In genomic region chr6:154157082-154157481, GRCh38 we compare ENCODE assay signal across 8 cellular contexts.
A peak's percentile ranks its signal among the peaks of the same experiment; 100 is the strongest.
DNase-seq lines count a peak whose midpoint lies in the region; ATAC-seq and TF ChIP-seq lines count a peak whose summit lies in the region.

No MANE protein-coding gene starts in this region.

- H2AFZ ChIP-seq in OCI-LY3 (ENCODE audit: low read depth, low read length) (no peak overlapping the region), SK-N-SH (ENCODE audit: low read depth) (no peak overlapping the region)

- H3K9ac ChIP-seq in OCI-LY3 (ENCODE audit: low read length) (no peak overlapping the region), muscle layer of colon (ENCODE audit: low read length) (peak overlapping the region; percentile 17), SK-N-SH (no peak overlapping the region)

- no peaks in the 10 kb centered on the region for H4K20me1 ChIP-seq in OCI-LY3 (ENCODE audit: insufficient read depth, low read length)
- H4K20me1 ChIP-seq in SK-N-SH (ENCODE audit: insufficient read depth) = no peaks in the 10 kb centered on the region

- no peak for TF ChIP-seq EP300 in SK-N-SH (IDR thresholded peaks at IDR 0.05; ENCODE audit: borderline replicate concordance in 1 of 2, low read depth in 1 of 2, low read length in 1 of 2)

- TF ChIP-seq CTCF in OCI-LY3 (IDR thresholded peaks at IDR 0.05; ENCODE audit: low read depth, low read length) = no peak
- no peak for TF ChIP-seq CTCF in SK-N-SH (IDR thresholded peaks at IDR 0.05)
- TF ChIP-seq CTCF in foreskin keratinocyte (conservative IDR thresholded peaks at IDR 0.05) = no peak

- POLR2A ChIA-PET in SK-N-SH (lab: Yijun Ruan, JAX) = no interaction called here

- no peak for TF ChIP-seq RAD21 in SK-N-SH (IDR thresholded peaks at IDR 0.05; ENCODE audit: low read length)

- H3K4me3 ChIP-seq in OCI-LY3 (ENCODE audit: low read length) (no peak overlapping the region), muscle layer of colon (ENCODE audit: low read depth in 1 of 2, low read length in 2 of 2) (peak overlapping the region in 1 of 2 donors; percentile 51), SK-N-SH (ENCODE audit: low read depth in 2 of 2, low read length in 1 of 2) (no peak overlapping the region)

- H3K27ac ChIP-seq in OCI-LY3 (ENCODE audit: low read length) = no peak overlapping the region
- H3K27ac ChIP-seq in muscle layer of colon (ENCODE audit: low read depth, low read length) = peak overlapping the region; percentile 19
- H3K27ac ChIP-seq in SK-N-SH (ENCODE audit: low read depth in 2 of 2, low read length in 1 of 2) = no peak overlapping the region
- no peak overlapping the region for H3K27ac ChIP-seq in foreskin keratinocyte

- ATAC-seq in GM18505 (IDR thresholded peaks at IDR 0.05; ENCODE audit: unreplicated experiment) = peak; percentile 44
- peak; percentile 52 for ATAC-seq in GM21528 (IDR thresholded peaks at IDR 0.05; ENCODE audit: low FRiP score, unreplicated experiment)
- no peak for ATAC-seq in foreskin keratinocyte

- peaks cover 8% of the 10 kb centered on the region for H3K4me1 ChIP-seq in OCI-LY3 (ENCODE audit: low read length)
- H3K4me1 ChIP-seq in muscle layer of colon (ENCODE audit: insufficient read depth, low read length) = peaks cover 15% of the 10 kb centered on the region
- H3K4me1 ChIP-seq in SK-N-SH (ENCODE audit: control insufficient read depth in 1 of 2, insufficient read depth in 2 of 2, low read depth in 1 of 2, low read length in 1 of 2) = no peaks in the 10 kb centered on the region; a peak in 1 of 4 replicates
- H3K4me1 ChIP-seq in foreskin keratinocyte = no peaks in the 10 kb centered on the region

- H3F3A ChIP-seq in SK-N-SH (replicated peaks; ENCODE audit: insufficient read depth) = no peaks in the 10 kb centered on the region

- 61% methylated on average over 4 of the region's 4 CpGs for WGBS in SK-N-SH (ENCODE audit: low lambda C conversion rate)

- no peak for TF ChIP-seq POLR2A in GM18505 (IDR thresholded peaks at IDR 0.05; ENCODE audit: borderline replicate concordance, extremely low read depth, insufficient read depth, insufficient read length)

- H3K9me2 ChIP-seq in SK-N-SH = no peaks in the 10 kb centered on the region

- H3K27me3 ChIP-seq in OCI-LY3 (ENCODE audit: low read depth, low read length) (peaks cover 4% of the 10 kb centered on the region; the same call in 1 of the 2 replicates), muscle layer of colon (ENCODE audit: control insufficient read depth in 1 of 2, insufficient read depth in 2 of 2, low read length in 2 of 2) (no peaks in the 10 kb centered on the region), SK-N-SH (ENCODE audit: insufficient read depth) (no peaks in the 10 kb centered on the region), foreskin keratinocyte (no peaks in the 10 kb centered on the region)

- DNase-seq in SK-N-SH = no peak
- DNase-seq in HCEC 1CT = no peak
- DNase-seq in foreskin keratinocyte = no peak
- no peak for DNase-seq in SW480 (ENCODE audit: low spot score)

- H3K4me2 ChIP-seq in OCI-LY3 (ENCODE audit: low read length) = peak overlapping the region; percentile 32
- no peak overlapping the region for H3K4me2 ChIP-seq in SK-N-SH

- CTCF ChIA-PET in SK-N-SH (lab: Yijun Ruan, JAX) = interaction anchor here (0.7 to 3.4 kb wide), 5 partner anchors 10 to 213 kb away, joined by 3 to 16 read pairs (median 4); no protein-coding TSS in a partner anchor

- H3K36me3 ChIP-seq in OCI-LY3 (replicated peaks; ENCODE audit: low read depth, low read length) (no peaks in the 10 kb centered on the region), muscle layer of colon (ENCODE audit: insufficient read depth, low read length) (no peaks in the 10 kb centered on the region), SK-N-SH (replicated peaks in 1 of 2; ENCODE audit: control insufficient read depth in 1 of 2, insufficient read depth in 2 of 2, low read length in 1 of 2) (no peaks in the 10 kb centered on the region)

- H3K79me2 ChIP-seq in OCI-LY3 (ENCODE audit: low read length) = no peaks in the 10 kb centered on the region
- no peaks in the 10 kb centered on the region for H3K79me2 ChIP-seq in SK-N-SH (ENCODE audit: insufficient read depth)

- H3K9me3 ChIP-seq in OCI-LY3 (ENCODE audit: insufficient read depth, low read length) (no peaks in the 10 kb centered on the region), muscle layer of colon (ENCODE audit: low read length) (no peaks in the 10 kb centered on the region), SK-N-SH (no peaks in the 10 kb centered on the region)

TF ChIP-seq in SK-N-SH, 30 proteins besides CTCF, POLR2A, EP300 and RAD21 (continues in another document):
- no peak for TF ChIP-seq RXRA (IDR thresholded peaks at IDR 0.05; ENCODE audit: borderline replicate concordance, low read depth)
- no peak for TF ChIP-seq USF2 (IDR thresholded peaks at IDR 0.05; ENCODE audit: borderline replicate concordance, low read depth, low read length)
- TF ChIP-seq POLR2AphosphoS5 (IDR thresholded peaks at IDR 0.05; ENCODE audit: low read depth, low read length) = no peak
- no peak for TF ChIP-seq CHD2 (IDR thresholded peaks at IDR 0.05; ENCODE audit: low read length, partially characterized antibody)
- TF ChIP-seq, protein P1, sequence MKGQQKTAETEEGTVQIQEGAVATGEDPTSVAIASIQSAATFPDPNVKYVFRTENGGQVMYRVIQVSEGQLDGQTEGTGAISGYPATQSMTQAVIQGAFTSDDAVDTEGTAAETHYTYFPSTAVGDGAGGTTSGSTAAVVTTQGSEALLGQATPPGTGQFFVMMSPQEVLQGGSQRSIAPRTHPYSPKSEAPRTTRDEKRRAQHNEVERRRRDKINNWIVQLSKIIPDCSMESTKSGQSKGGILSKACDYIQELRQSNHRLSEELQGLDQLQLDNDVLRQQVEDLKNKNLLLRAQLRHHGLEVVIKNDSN (IDR thresholded peaks at IDR 0.05; ENCODE audit: borderline replicate concordance, low read depth) = no peak
- no peak for TF ChIP-seq TAF1 (IDR thresholded peaks at IDR 0.05; ENCODE audit: borderline replicate concordance, low read depth, low read length)
- TF ChIP-seq REST (IDR thresholded peaks at IDR 0.05; ENCODE audit: low read depth, low read length) = no peak
- TF ChIP-seq FOXJ3 (CRISPR knock-in tag; IDR thresholded peaks at IDR 0.05) = no peak
- no peak for TF ChIP-seq PBX3 (IDR thresholded peaks at IDR 0.05)
- no peak for TF ChIP-seq YY1 (IDR thresholded peaks at IDR 0.05; ENCODE audit: low read depth)
- TF ChIP-seq NFIC (IDR thresholded peaks at IDR 0.05; ENCODE audit: borderline replicate concordance) = no peak
- TF ChIP-seq SIN3A (IDR thresholded peaks at IDR 0.05; ENCODE audit: borderline replicate concordance, low read depth, low read length) = no peak
